ENCODE assay signal across 8 cellular contexts in genomic region chr12:38771871-38772270, GRCh38.
A peak's percentile ranks its signal among the peaks of the same experiment; 100 is the strongest.
DNase-seq lines count a peak whose midpoint lies in the region; ATAC-seq and TF ChIP-seq lines count a peak whose summit lies in the region.

No MANE protein-coding gene starts in this region.

- no peak overlapping the region for H3K27ac ChIP-seq in GM23338 (ENCODE audit: low read depth)

- intact Hi-C loops in activated CD4-positive, alpha-beta T cell treated with anti-CD3 and anti-CD28 coated beads, Interleukin-2, amount 10 ng/mL, durations not matched to agents 24 days and 14 days (cut with micrococcal nuclease): loop anchor here (1.0 kb wide), 1 partner anchor 134 kb away; no protein-coding TSS in a partner anchor

- no peaks in the 10 kb centered on the region for H3K36me3 Mint-ChIP-seq in activated CD4-positive, alpha-beta T cell treated with anti-CD3 and anti-CD28 coated beads, Interleukin-2, amount 10 ng/mL, durations not matched to agents 24 days and 14 days (ENCODE audit: low read depth)
- no peaks in the 10 kb centered on the region for H3K36me3 Mint-ChIP-seq in stimulated activated naive B cell treated with anti-CD40 and anti-IgM and Interleukin-4, amounts not matched to agents 10 μg/mL and 1 μg/mL and 100 μg/mL, for 72 hours
- no peaks in the 10 kb centered on the region for H3K36me3 Mint-ChIP-seq in GM23338 (ENCODE audit: low read depth)

- peak overlapping the region; percentile 72 for H3K27ac Mint-ChIP-seq in activated CD4-positive, alpha-beta T cell treated with anti-CD3 and anti-CD28 coated beads, Interleukin-2, amount 10 ng/mL, durations not matched to agents 24 days and 14 days
- H3K27ac Mint-ChIP-seq in stimulated activated naive B cell treated with anti-CD40 and anti-IgM and Interleukin-4, amounts not matched to agents 10 μg/mL and 1 μg/mL and 100 μg/mL, for 72 hours: peak overlapping the region; percentile 71
- no peak overlapping the region for H3K27ac Mint-ChIP-seq in GM23338

- no peak for TF ChIP-seq CTCF in GM23338 (conservative IDR thresholded peaks at IDR 0.05; ENCODE audit: low read depth in 2 of 2)

- H3K9me3 Mint-ChIP-seq in activated CD4-positive, alpha-beta T cell treated with anti-CD3 and anti-CD28 coated beads, Interleukin-2, amount 10 ng/mL, durations not matched to agents 24 days and 14 days: no peaks in the 10 kb centered on the region
- H3K9me3 Mint-ChIP-seq in stimulated activated naive B cell treated with anti-CD40 and anti-IgM and Interleukin-4, amounts not matched to agents 10 μg/mL and 1 μg/mL and 100 μg/mL, for 72 hours: no peaks in the 10 kb centered on the region
- H3K9me3 Mint-ChIP-seq in GM23338: no peaks in the 10 kb centered on the region

- H3K27me3 ChIP-seq in GM23338 (ENCODE audit: insufficient read depth): no peaks in the 10 kb centered on the region

- H3K27me3 Mint-ChIP-seq in activated CD4-positive, alpha-beta T cell treated with anti-CD3 and anti-CD28 coated beads, Interleukin-2, amount 10 ng/mL, durations not matched to agents 24 days and 14 days: no peaks in the 10 kb centered on the region
- no peaks in the 10 kb centered on the region for H3K27me3 Mint-ChIP-seq in stimulated activated naive B cell treated with anti-CD40 and anti-IgM and Interleukin-4, amounts not matched to agents 10 μg/mL and 1 μg/mL and 100 μg/mL, for 72 hours
- H3K27me3 Mint-ChIP-seq in GM23338 (ENCODE audit: insufficient read depth, low read depth, poor library complexity): no peaks in the 10 kb centered on the region

- DNase-seq in activated CD4-positive, alpha-beta T cell treated with anti-CD3 and anti-CD28 coated beads, Interleukin-2, amount 10 ng/mL, durations not matched to agents 24 days and 14 days: peak; percentile 71
- DNase-seq in activated CD4-positive, alpha-beta T cell treated with anti-CD3 and anti-CD28 coated beads, Interleukin-2, amount 50 U/mL, for 1 hour: no peak
- peak; percentile 39 for DNase-seq in activated naive CD4-positive, alpha-beta T cell treated with anti-CD3 and anti-CD28 coated beads, Interleukin-2, amount 50 U/mL, for 16 hours
- DNase-seq in stimulated activated naive B cell treated with anti-CD40 and anti-IgM and Interleukin-4, amounts not matched to agents 10 μg/mL and 1 μg/mL and 100 μg/mL, for 72 hours: peak; percentile 0
- DNase-seq in GM23338 (ENCODE audit: low spot score) (no peak), NK-92 (lab: John Stamatoyannopoulos, UW; ENCODE audit: unreplicated experiment) (no peak), NCI-H526 (lab: John Stamatoyannopoulos, UW) (no peak)

- H4K20me1 ChIP-seq in GM23338 (replicated peaks; ENCODE audit: insufficient read depth): no peaks in the 10 kb centered on the region

- ATAC-seq in HG03066 (IDR thresholded peaks at IDR 0.05; ENCODE audit: low read depth, unreplicated experiment): peak; percentile 68
- ATAC-seq in stimulated activated naive B cell treated with anti-CD40 and anti-IgM and Interleukin-4, amounts not matched to agents 10 μg/mL and 1 μg/mL and 100 μg/mL, for 72 hours (replicated peaks): peak; percentile 89 to 91
- no peak for ATAC-seq in GM23338

- H3K4me1 Mint-ChIP-seq in activated CD4-positive, alpha-beta T cell treated with anti-CD3 and anti-CD28 coated beads, Interleukin-2, amount 10 ng/mL, durations not matched to agents 24 days and 14 days: peaks cover 9% of the 10 kb centered on the region
- peaks cover 5 to 14% of the 10 kb centered on the region in 2 donors for H3K4me1 Mint-ChIP-seq in stimulated activated naive B cell treated with anti-CD40 and anti-IgM and Interleukin-4, amounts not matched to agents 10 μg/mL and 1 μg/mL and 100 μg/mL, for 72 hours
- peaks cover 10% of the 10 kb centered on the region for H3K4me1 Mint-ChIP-seq in GM23338

- no peaks in the 10 kb centered on the region for H3K79me2 ChIP-seq in GM23338 (replicated peaks; ENCODE audit: insufficient read depth)

- no peak overlapping the region for H3K4me2 ChIP-seq in GM23338

- no peak overlapping the region for H3K4me3 ChIP-seq in GM23338

- no peaks in the 10 kb centered on the region for H3K36me3 ChIP-seq in GM23338 (ENCODE audit: insufficient read depth)

- peaks cover 4% of the 10 kb centered on the region; the same call in 1 of the 2 replicates for H3K4me1 ChIP-seq in GM23338 (ENCODE audit: insufficient read depth)

- no peaks in the 10 kb centered on the region for H3F3A ChIP-seq in GM23338 (replicated peaks; ENCODE audit: low read depth)

- H2AFZ ChIP-seq in GM23338: no peak overlapping the region

- peak overlapping the region; percentile 50 for H3K4me3 Mint-ChIP-seq in activated CD4-positive, alpha-beta T cell treated with anti-CD3 and anti-CD28 coated beads, Interleukin-2, amount 10 ng/mL, durations not matched to agents 24 days and 14 days
- H3K4me3 Mint-ChIP-seq in stimulated activated naive B cell treated with anti-CD40 and anti-IgM and Interleukin-4, amounts not matched to agents 10 μg/mL and 1 μg/mL and 100 μg/mL, for 72 hours: peak overlapping the region; percentile 54 to 57
- no peak overlapping the region for H3K4me3 Mint-ChIP-seq in GM23338

- H3K9me2 ChIP-seq in GM23338 (ENCODE audit: insufficient read depth): no peaks in the 10 kb centered on the region

TF ChIP-seq in GM23338, 12 proteins besides CTCF, POLR2A, EP300 and RAD21:
- TF ChIP-seq NANOG (IDR thresholded peaks at IDR 0.05; ENCODE audit: borderline replicate concordance) (no peak), EZH2phosphoT487 (IDR thresholded peaks at IDR 0.05; ENCODE audit: unreplicated experiment) (no peak), POLR2AphosphoS5 (IDR thresholded peaks at IDR 0.05; ENCODE audit: low read depth) (no peak)

Comparison
In these comparisons a context has a peak if more than half of its experiments do, and no peak if none do; other contexts are left out.
1. DNase-seq: peak in activated CD4-positive, alpha-beta T cell treated with anti-CD3 and anti-CD28 coated beads, Interleukin-2, amount 10 ng/mL, durations not matched to agents 24 days and 14 days (single experiment), activated naive CD4-positive, alpha-beta T cell treated with anti-CD3 and anti-CD28 coated beads, Interleukin-2, amount 50 U/mL, for 16 hours (single experiment) and stimulated activated naive B cell treated with anti-CD40 and anti-IgM and Interleukin-4, amounts not matched to agents 10 μg/mL and 1 μg/mL and 100 μg/mL, for 72 hours (single experiment); none in activated CD4-positive, alpha-beta T cell treated with anti-CD3 and anti-CD28 coated beads, Interleukin-2, amount 50 U/mL, for 1 hour (single experiment), GM23338 (single experiment), NK-92 (single experiment) and NCI-H526 (0 of 2).